ENCODE assay signal across 19 cellular contexts in genomic region chr12:131133994-131134393, GRCh38.
"Had no signal": no experiment of that assay in that cellular context is flagged by ENCODE, and none has a peak within 500 bp of the region (broad histone marks: within the 10 kb centered on the region; RNA-seq: fewer than 3 reads in every experiment).

No MANE protein-coding gene starts in this region.

- DNase-seq: effector memory CD4-positive, alpha-beta T cell; midbrain; naive B cell; stimulated activated CD4-positive, alpha-beta T cell treated with anti-CD3 and anti-CD28 coated beads, Interleukin-12 subunit alpha, Interleukin-12 subunit beta, amount 100 ng/mL, for 4 hours; stimulated activated CD4-positive, alpha-beta T cell treated with anti-CD3 and anti-CD28 coated beads, Interleukin-4, amount 100 ng/mL, for 1 hour; stimulated activated CD8-positive, alpha-beta memory T cell treated with anti-CD3 and anti-CD28 coated beads, Interleukin-4, amount 100 ng/mL, for 48 hours; stimulated activated naive CD8-positive, alpha-beta T cell treated with anti-CD3 and anti-CD28 coated beads, Interleukin-15, Interleukin-2, amounts not matched to agents 100 U/mL and 50 U/mL, for 24 hours; upper lobe of right lung had no signal

- ATAC-seq: left lobe of liver; stimulated activated effector memory CD8-positive, alpha-beta T cell treated with anti-CD3 and anti-CD28 coated beads, Interleukin-12 subunit alpha, Interleukin-12 subunit beta, amount 100 ng/mL, for 72 hours; stimulated activated naive CD8-positive, alpha-beta T cell treated with anti-CD3 and anti-CD28 coated beads, Interleukin-15, Interleukin-2, amounts not matched to agents 100 U/mL and 50 U/mL, for 24 hours; upper lobe of right lung had no signal

- H3K4me3 ChIP-seq: esophagus muscularis mucosa, gastrocnemius medialis, prostate gland, skin epidermis, tibial artery, upper lobe of right lung, vagina had no signal

- H3K36me3 Mint-ChIP-seq: naive B cell; stimulated activated effector memory CD8-positive, alpha-beta T cell treated with anti-CD3 and anti-CD28 coated beads, Interleukin-12 subunit alpha, Interleukin-12 subunit beta, amount 100 ng/mL, for 72 hours had no signal

- H3K27me3 ChIP-seq: esophagus muscularis mucosa, gastrocnemius medialis, tibial artery, upper lobe of right lung, vagina had no signal

- H3K4me1 ChIP-seq: prostate gland had no signal

- H3K36me3 ChIP-seq: gastrocnemius medialis, prostate gland, upper lobe of right lung, vagina had no signal

- H3K9me3 ChIP-seq: esophagus muscularis mucosa, gastrocnemius medialis, prostate gland, tibial artery, upper lobe of right lung, vagina had no signal

- H3K4me3 Mint-ChIP-seq: naive B cell; nephron; stimulated activated effector memory CD8-positive, alpha-beta T cell treated with anti-CD3 and anti-CD28 coated beads, Interleukin-12 subunit alpha, Interleukin-12 subunit beta, amount 100 ng/mL, for 72 hours had no signal

- H3K27ac ChIP-seq: epithelial cell of prostate, esophagus muscularis mucosa, gastrocnemius medialis, parathyroid adenoma, prostate gland, skin epidermis, tibial artery, upper lobe of right lung, vagina had no signal

- H3K9me3 Mint-ChIP-seq: naive B cell; nephron; stimulated activated effector memory CD8-positive, alpha-beta T cell treated with anti-CD3 and anti-CD28 coated beads, Interleukin-12 subunit alpha, Interleukin-12 subunit beta, amount 100 ng/mL, for 72 hours had no signal
